24 cellular contexts compared by ENCODE assay signal in the genomic region with DNA sequence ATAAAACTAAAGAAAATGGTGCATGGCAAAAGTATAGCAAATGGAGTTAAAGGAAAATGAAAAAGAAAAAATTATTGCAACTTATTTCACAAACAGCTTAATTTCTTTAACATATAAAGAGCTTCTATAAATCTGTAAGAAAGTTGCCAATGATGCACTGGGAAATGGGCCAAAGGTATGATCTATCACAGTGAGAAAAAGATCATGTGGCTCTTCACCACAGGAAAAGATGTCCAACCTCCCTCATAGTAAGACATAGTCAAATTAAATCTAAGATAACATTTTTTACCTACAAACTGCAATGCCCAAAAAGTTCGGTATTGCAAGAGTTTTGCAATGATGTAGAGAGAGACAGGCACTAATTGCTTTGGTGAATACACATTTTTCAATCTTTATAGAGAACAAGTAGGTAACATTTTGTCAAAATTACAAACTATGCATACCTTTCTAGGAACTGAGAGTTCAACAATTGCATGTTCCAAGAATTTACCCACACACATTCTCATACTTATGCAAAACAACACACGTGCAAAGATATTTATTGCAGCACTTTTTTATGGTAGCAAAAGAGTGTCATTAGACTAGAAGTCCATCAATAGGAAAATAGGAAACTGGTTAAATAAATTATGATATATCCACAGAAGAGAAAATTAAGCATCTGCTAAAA.
DNase-seq lines count a peak whose midpoint lies in the region; ATAC-seq and TF ChIP-seq lines count a peak whose summit lies in the region.
"Had no signal": no experiment of that assay in that cellular context is flagged by ENCODE, and none has a peak within 500 bp of the region (broad histone marks: within the 10 kb centered on the region; RNA-seq: fewer than 3 reads in every experiment).

No MANE protein-coding gene starts in this region.

- H3K27ac Mint-ChIP-seq in activated CD4-positive, alpha-beta T cell treated with anti-CD3 and anti-CD28 coated beads, Interleukin-2, amount 10 ng/mL, durations not matched to agents 7 days and 5 days, result peak overlapping the region; percentile 20
- H3K27ac Mint-ChIP-seq in nephron, result peak overlapping the region in 2 of 3 experiments; percentile 56 to 71
- H3K27ac Mint-ChIP-seq: CD4-positive, alpha-beta T cell; IgD-negative memory B cell had no signal

- no peak overlapping the region for H3K4me3 Mint-ChIP-seq in activated CD4-positive, alpha-beta T cell treated with anti-CD3 and anti-CD28 coated beads, Interleukin-2, amount 10 ng/mL, durations not matched to agents 7 days and 5 days
- H3K4me3 Mint-ChIP-seq in nephron, result peak overlapping the region in 1 of 3 experiments; percentile 66
- H3K4me3 Mint-ChIP-seq: CD4-positive, alpha-beta T cell; IgD-negative memory B cell had no signal

- no peak for DNase-seq in activated CD4-positive, alpha-beta T cell treated with anti-CD3 and anti-CD28 coated beads, Interleukin-2, amount 10 ng/mL, durations not matched to agents 7 days and 5 days
- DNase-seq in activated CD4-positive, alpha-beta T cell treated with anti-CD3 and anti-CD28 coated beads for 1 hour, result no peak
- peak; percentile 45 for DNase-seq in OCI-M1 (lab: John Stamatoyannopoulos, UW)
- DNase-seq in activated gamma-delta T cell treated with Interleukin-2 at 50 U/mL for 16 hours, result no peak
- DNase-seq in AG08396 (ENCODE audit: low spot score), result no peak
- no peak for DNase-seq in NCI-H128 (lab: John Stamatoyannopoulos, UW; ENCODE audit: unreplicated experiment)
- DNase-seq: 8988T; BE2C; Caco-2; CD4-positive, alpha-beta T cell; GDM1; Karpas-422; MG63; NCI-H1048; NCI-H146; NCI-H2081; NCI-H2171 treated with DMSO at 0.1 percent for 48 hours; NCI-H446; NCI-H526 treated with DMSO at 0.1 percent for 48 hours; SHP77 treated with DMSO at 0.1 percent for 48 hours; SK-N-SH had no signal

- H3K4me1 Mint-ChIP-seq in activated CD4-positive, alpha-beta T cell treated with anti-CD3 and anti-CD28 coated beads, Interleukin-2, amount 10 ng/mL, durations not matched to agents 7 days and 5 days, result peaks cover 29% of the 10 kb centered on the region
- peaks cover 55% of the 10 kb centered on the region for H3K4me1 Mint-ChIP-seq in nephron

- no peak for TF ChIP-seq CTCF in nephron (IDR thresholded peaks at IDR 0.05; ENCODE audit: unreplicated experiment in 3 of 3)

- ATAC-seq in GM18868 (IDR thresholded peaks at IDR 0.05; ENCODE audit: unreplicated experiment), result peak; percentile 43

- H3K36me3 Mint-ChIP-seq in activated CD4-positive, alpha-beta T cell treated with anti-CD3 and anti-CD28 coated beads, Interleukin-2, amount 10 ng/mL, durations not matched to agents 7 days and 5 days (ENCODE audit: low read depth), result peaks cover 3% of the 10 kb centered on the region
- H3K36me3 Mint-ChIP-seq in nephron (ENCODE audit: low read depth), result peaks cover 6% of the 10 kb centered on the region
- H3K36me3 Mint-ChIP-seq: IgD-negative memory B cell had no signal

- H3K9me3 Mint-ChIP-seq in activated CD4-positive, alpha-beta T cell treated with anti-CD3 and anti-CD28 coated beads, Interleukin-2, amount 10 ng/mL, durations not matched to agents 7 days and 5 days, result peaks cover 5% of the 10 kb centered on the region
- H3K9me3 Mint-ChIP-seq in nephron, result peaks cover 3% of the 10 kb centered on the region
- H3K9me3 Mint-ChIP-seq: CD4-positive, alpha-beta T cell; IgD-negative memory B cell had no signal

- H3K27me3 Mint-ChIP-seq in activated CD4-positive, alpha-beta T cell treated with anti-CD3 and anti-CD28 coated beads, Interleukin-2, amount 10 ng/mL, durations not matched to agents 7 days and 5 days, result peaks cover 6% of the 10 kb centered on the region
- peaks cover 8% of the 10 kb centered on the region for H3K27me3 Mint-ChIP-seq in nephron (ENCODE audit: low read depth)

- CTCF ChIA-PET in activated CD4-positive, alpha-beta T cell treated with anti-CD3 and anti-CD28 coated beads, Interleukin-2, amount 10 ng/mL, durations not matched to agents 7 days and 5 days (lab: Charles Lee), result no interaction called here

- POLR2A ChIA-PET in activated CD4-positive, alpha-beta T cell treated with anti-CD3 and anti-CD28 coated beads, Interleukin-2, amount 10 ng/mL, durations not matched to agents 7 days and 5 days (lab: Charles Lee), result no interaction called here
